14 cellular contexts compared by ENCODE assay signal in genomic region chr6:52384145-52384766, GRCh38.
"Had no signal": no experiment of that assay in that cellular context is flagged by ENCODE, and none has a peak within 500 bp of the region (broad histone marks: within the 10 kb centered on the region; RNA-seq: fewer than 3 reads in every experiment).

No MANE protein-coding gene starts in this region.

- H3K36me3 ChIP-seq: ascending aorta, esophagus muscularis mucosa, left lung, uterus had no signal

- FAIRE-seq: bronchial epithelial cell, endometrium had no signal

- ATAC-seq: left lung, natural killer cell had no signal

- H3K4me3 Mint-ChIP-seq: activated T-helper 1 cell treated with anti-CD3 and anti-CD28 coated beads, Interleukin-12 subunit alpha, Interleukin-12 subunit beta, Interleukin-2, Interleukin-4 antibody, amounts not matched to agents 30 ng/mL and 10 ng/mL and 1 ng/mL, durations not matched to agents 14 hours and 24 hours and 36 hours; natural killer cell; T-helper 1 cell treated with Interleukin-12 subunit alpha and Interleukin-12 subunit beta and Interleukin-4 antibody, amounts not matched to agents 30 μg/mL and 1 μg/mL, for 36 hours had no signal

- H3K27ac Mint-ChIP-seq: activated T-helper 1 cell treated with anti-CD3 and anti-CD28 coated beads, Interleukin-12 subunit alpha, Interleukin-12 subunit beta, Interleukin-2, Interleukin-4 antibody, amounts not matched to agents 30 ng/mL and 10 ng/mL and 1 ng/mL, durations not matched to agents 14 hours and 24 hours and 36 hours; T-helper 1 cell treated with Interleukin-12 subunit alpha and Interleukin-12 subunit beta and Interleukin-4 antibody, amounts not matched to agents 30 μg/mL and 1 μg/mL, for 36 hours had no signal

- H3K36me3 Mint-ChIP-seq: natural killer cell had no signal

- H3K27ac ChIP-seq: ascending aorta, esophagus muscularis mucosa, left lung, uterus had no signal

- H3K27me3 ChIP-seq: ascending aorta, esophagus muscularis mucosa, left lung, uterus had no signal

- H3K4me1 ChIP-seq: ascending aorta, uterus had no signal

- DNase-seq: activated CD4-positive, alpha-beta T cell treated with anti-CD3 and anti-CD28 coated beads for 4 hours; islet precursor cell; left lung; mammary epithelial cell; natural killer cell; stimulated activated CD4-positive, alpha-beta T cell treated with anti-CD3 and anti-CD28 coated beads, Interleukin-12 subunit alpha, Interleukin-12 subunit beta, amount 100 ng/mL, for 4 hours; stimulated activated CD4-positive, alpha-beta T cell treated with anti-CD3 and anti-CD28 coated beads, Interleukin-2, amount 100 ng/mL, for 24 hours; uterus had no signal

- H3K4me3 ChIP-seq: ascending aorta, esophagus muscularis mucosa, left lung, uterus had no signal

- H3K9me3 ChIP-seq: ascending aorta, esophagus muscularis mucosa, left lung, uterus had no signal

- H3K9me3 Mint-ChIP-seq: natural killer cell; T-helper 1 cell treated with Interleukin-12 subunit alpha and Interleukin-12 subunit beta and Interleukin-4 antibody, amounts not matched to agents 30 μg/mL and 1 μg/mL, for 36 hours had no signal
